Comparison of ENCODE assay signal across 22 cellular contexts in genomic region chr6:17556014-17556413, GRCh38. TPM values are rescaled to one million over a fixed set of nuclear protein-coding genes. Genes with fewer than 3 reads are reported as not detected.
DNase-seq lines count a peak whose midpoint lies in the region; FAIRE-seq and TF ChIP-seq lines count a peak whose summit lies in the region.
"Had no signal": no experiment of that assay in that cellular context is flagged by ENCODE, and none has a peak within 500 bp of the region (broad histone marks: within the 10 kb centered on the region; RNA-seq: fewer than 3 reads in every experiment).

No MANE protein-coding gene starts in this region.

- no peaks in the 10 kb centered on the region for H3K27me3 Mint-ChIP-seq in neural progenitor cell (ENCODE audit: insufficient read depth, low read depth)
- H3K27me3 Mint-ChIP-seq: IgD-negative memory B cell had no signal

- no peaks in the 10 kb centered on the region for H3K9me3 ChIP-seq in neural progenitor cell (ENCODE audit: low read depth)
- H3K9me3 ChIP-seq: A549 had no signal

- in situ Hi-C loops in SK-MEL-5 (cut with HindIII; ENCODE audit: low pct_unique_long_range_greater_than_20kb, low sequenced_read_pairs), result no loop called here

- H3K27ac Mint-ChIP-seq in neural progenitor cell, result peak overlapping the region; percentile 26
- H3K27ac Mint-ChIP-seq: CD8-positive, alpha-beta T cell; GM23338; IgD-negative memory B cell had no signal

- H3K36me3 Mint-ChIP-seq in neural progenitor cell, result peaks cover 29% of the 10 kb centered on the region
- H3K36me3 Mint-ChIP-seq: CD14-positive monocyte; CD8-positive, alpha-beta T cell; IgD-negative memory B cell had no signal

- no peak overlapping the region for H3K9ac ChIP-seq in neural progenitor cell
- H3K9ac ChIP-seq: BLaER1 had no signal

- peak; percentile 61 for DNase-seq in DMS 273 (lab: John Stamatoyannopoulos, UW; ENCODE audit: unreplicated experiment)
- DNase-seq in DMS 273 treated with DMSO at 0.1 percent for 48 hours (lab: John Stamatoyannopoulos, UW), result no peak
- peak; percentile 49 for DNase-seq in SK-MEL-5 (ENCODE audit: low read depth, low spot score)
- peak; percentile 33 for DNase-seq in epidermal melanocyte (ENCODE audit: insufficient read length, low spot score)
- no peak for DNase-seq in neural progenitor cell (ENCODE audit: low spot score)
- no peak for DNase-seq in NOMO-1 treated with dmso at 0.1 percent for 144 hours (lab: John Stamatoyannopoulos, UW; ENCODE audit: unreplicated experiment)
- no peak for DNase-seq in GM19239 (ENCODE audit: insufficient read length, low spot score)
- DNase-seq in CD1c-positive myeloid dendritic cell (ENCODE audit: extremely low spot score), result no peak
- DNase-seq: Calu3; CD8-positive, alpha-beta T cell; HCEC 1CT had no signal

- no peak for FAIRE-seq in GM19239 (lab: Jason Lieb, UNC)
- FAIRE-seq: A549, G401.6, GM12892, GM18507, H54 had no signal

- no peak for TF ChIP-seq CTCF in neural progenitor cell (IDR thresholded peaks at IDR 0.05)

- H3K4me3 Mint-ChIP-seq in neural progenitor cell, result no peak overlapping the region
- H3K4me3 Mint-ChIP-seq: CD14-positive monocyte; CD8-positive, alpha-beta T cell; GM23338; IgD-negative memory B cell had no signal

- no peaks in the 10 kb centered on the region for H3K4me1 Mint-ChIP-seq in neural progenitor cell
- H3K4me1 Mint-ChIP-seq: CD14-positive monocyte, GM23338, IgD-negative memory B cell had no signal

- no peaks in the 10 kb centered on the region for H3K4me1 ChIP-seq in neural progenitor cell
- H3K4me1 ChIP-seq: A549, BLaER1 had no signal

- H3F3A ChIP-seq in neural progenitor cell (ENCODE audit: low read depth), result no peaks in the 10 kb centered on the region

- no peak overlapping the region for H3K27ac ChIP-seq in neural progenitor cell
- H3K27ac ChIP-seq: 22Rv1, A549, BLaER1, HL-60 had no signal

- H3K4me2 ChIP-seq in neural progenitor cell, result no peak overlapping the region
- H3K4me2 ChIP-seq: A549, BLaER1, GM23338 had no signal

- H3K79me2 ChIP-seq in neural progenitor cell (ENCODE audit: low read depth), result no peaks in the 10 kb centered on the region

- no peak overlapping the region for H3K4me3 ChIP-seq in neural progenitor cell
- H3K4me3 ChIP-seq: A549, BLaER1, GM23338 had no signal

- no peaks in the 10 kb centered on the region for H3K27me3 ChIP-seq in neural progenitor cell
- H3K27me3 ChIP-seq: BLaER1 had no signal

- H3K9me3 Mint-ChIP-seq in neural progenitor cell, result peaks cover 6% of the 10 kb centered on the region
- H3K9me3 Mint-ChIP-seq: CD8-positive, alpha-beta T cell had no signal

- H3K36me3 ChIP-seq in neural progenitor cell, result no peaks in the 10 kb centered on the region

- no peaks in the 10 kb centered on the region for H4K20me1 ChIP-seq in neural progenitor cell (ENCODE audit: low read depth)
- H4K20me1 ChIP-seq: BLaER1 had no signal

- H2AFZ ChIP-seq in neural progenitor cell (replicated peaks), result no peak overlapping the region
- H2AFZ ChIP-seq: GM23338 had no signal

RNA-seq across cellular contexts. Expression of gene FAM8A1, which starts 44.1 kb away (rescaled TPM):
- 26.2 and 27.8 TPM in 2 replicates for total RNA-seq in SK-MEL-5 (2014; rRNA removed; shearing (Covaris generic))
- 19.4 and 26.0 TPM in 2 replicates for polyA plus RNA-seq in SK-MEL-5 (2015; cell fraction: cytosol; rRNA removed)
- 31.4 and 35.9 TPM in 2 replicates for polyA plus RNA-seq in SK-MEL-5 (2015; cell fraction: nucleus; rRNA removed)
- total RNA-seq in neural progenitor cell (ENCODE audit: low replicate concordance), result 18.0 and 22.9 TPM in 2 replicates

Comparison
In these comparisons a context has a peak if more than half of its experiments do, and no peak if none do; other contexts are left out.
1. DNase-seq: peak in DMS 273 (single experiment), SK-MEL-5 (single experiment) and epidermal melanocyte (single experiment); none in DMS 273 treated with DMSO at 0.1 percent for 48 hours (single experiment), neural progenitor cell (single experiment), NOMO-1 treated with dmso at 0.1 percent for 144 hours (single experiment), GM19239 (single experiment) and CD1c-positive myeloid dendritic cell (single experiment).